ENCODE assay signal across 8 cellular contexts in genomic region chr12:110846615-110847566, GRCh38. TPM values are rescaled to one million over a fixed set of nuclear protein-coding genes. Genes with fewer than 3 reads are reported as not detected.
DNase-seq lines count a peak whose midpoint lies in the region; ATAC-seq and TF ChIP-seq lines count a peak whose summit lies in the region.

CCDC63 (plus strand) TSS chr12:110846987; CDS start chr12:110852955, 5,968 bp downstream.

- H3K9me3 ChIP-seq in CD4-positive, CD25-positive, alpha-beta regulatory T cell (ENCODE audit: control insufficient read depth in 2 of 2, low read length in 2 of 2), result no peaks in the 10 kb centered on the region
- H3K9me3 ChIP-seq in mononuclear cell (ENCODE audit: low read depth, low read length), result no peaks in the 10 kb centered on the region
- no peaks in the 10 kb centered on the region for H3K9me3 ChIP-seq in transverse colon

- TF ChIP-seq EP300 in transverse colon (IDR thresholded peaks at IDR 0.05; ENCODE audit: low read depth), result no peak

- H3K27me3 ChIP-seq in CD4-positive, CD25-positive, alpha-beta regulatory T cell (ENCODE audit: control insufficient read depth, insufficient read depth, low read length), result peaks cover 26% of the 10 kb centered on the region
- peaks cover 19% of the 10 kb centered on the region for H3K27me3 ChIP-seq in mononuclear cell (ENCODE audit: insufficient read depth, low read length)
- peaks cover 30% of the 10 kb centered on the region for H3K27me3 ChIP-seq in transverse colon

- peaks cover 0 to 6% (median 2%) of the 10 kb centered on the region in 4 donors for H3K4me1 Mint-ChIP-seq in CD4-positive, CD25-positive, alpha-beta regulatory T cell

- no peak within 1 kb of the TSS for H3K27ac Mint-ChIP-seq in CD4-positive, CD25-positive, alpha-beta regulatory T cell

- peaks cover 0 to 2% (median 0%) of the 10 kb centered on the region in 7 donors for H3K9me3 Mint-ChIP-seq in CD4-positive, CD25-positive, alpha-beta regulatory T cell

- peak; percentile 26 to 42 (median 28) for TF ChIP-seq CTCF in transverse colon (IDR thresholded peaks at IDR 0.05)

- TF ChIP-seq POLR2A in erythroblast (IDR thresholded peaks at IDR 0.05; ENCODE audit: low read length) (no peak), transverse colon (IDR thresholded peaks at IDR 0.05) (no peak)

- 20 to 51% methylated on average over 12 to 53 of the region's 60 CpGs for WGBS in transverse colon (ENCODE audit: low coverage in 1 of 2), 2 donors

- H3K27ac ChIP-seq in CD4-positive, CD25-positive, alpha-beta regulatory T cell (ENCODE audit: insufficient read depth, low read length, poor library complexity, severe bottlenecking), result no peak within 1 kb of the TSS
- no peak within 1 kb of the TSS for H3K27ac ChIP-seq in transverse colon

- H3K27me3 Mint-ChIP-seq in CD4-positive, CD25-positive, alpha-beta regulatory T cell, result peaks cover 50% of the 10 kb centered on the region

- intact Hi-C loops in transverse colon (cut with DNase I; ENCODE audit: low total_unique reads), result no loop called here

- no peaks in the 10 kb centered on the region for H3K36me3 ChIP-seq in CD4-positive, CD25-positive, alpha-beta regulatory T cell (ENCODE audit: control insufficient read depth, insufficient read depth, low read length)
- no peaks in the 10 kb centered on the region for H3K36me3 ChIP-seq in transverse colon

- peak; percentile 37 to 43 for ATAC-seq in CD4-positive, CD25-positive, alpha-beta regulatory T cell (ENCODE audit: low read depth in 2 of 2)

- peak in 1 of 3 donors; percentile 16 for DNase-seq in CD4-positive, CD25-positive, alpha-beta regulatory T cell
- peak; percentile 73 for DNase-seq in HuH-7.5 (ENCODE audit: low spot score)
- DNase-seq in activated CD4-positive, alpha-beta T cell treated with anti-CD3 and anti-CD28 coated beads for 48 hours, result peak; percentile 33
- peak; percentile 35 to 40 for DNase-seq in erythroblast (lab: John Stamatoyannopoulos, UW)
- peak; percentile 60 for DNase-seq in transverse colon
- no peak for DNase-seq in GM19240 (ENCODE audit: insufficient read length, low spot score)
- DNase-seq in cerebellar nuclear complex (lab: John Stamatoyannopoulos, UW), result no peak

- H3K4me3 ChIP-seq in CD4-positive, CD25-positive, alpha-beta regulatory T cell (ENCODE audit: low read depth, low read length), result peak within 1 kb of the TSS; percentile 32
- H3K4me3 ChIP-seq in mononuclear cell (ENCODE audit: low read length), result peak within 1 kb of the TSS; percentile 37
- peak within 1 kb of the TSS in 3 of 4 donors; percentile 11 to 32 (median 24) for H3K4me3 ChIP-seq in transverse colon

- no peaks in the 10 kb centered on the region for H3K4me1 ChIP-seq in CD4-positive, CD25-positive, alpha-beta regulatory T cell (ENCODE audit: control insufficient read depth, insufficient read depth, low read length, poor library complexity, severe bottlenecking)
- H3K4me1 ChIP-seq in mononuclear cell (ENCODE audit: insufficient read depth, low read length) (peaks cover 17% of the 10 kb centered on the region), transverse colon (peaks cover 0 to 8% (median 2%) of the 10 kb centered on the region in 4 donors)

- peaks cover 5% of the 10 kb centered on the region for H3K36me3 Mint-ChIP-seq in CD4-positive, CD25-positive, alpha-beta regulatory T cell

- in situ Hi-C loops in transverse colon (cut with MboI; ENCODE audit: low pct_ligation_motif_present in 1 of 4, low pct_unique_long_range_greater_than_20kb in 1 of 4, low sequenced_read_pairs in 3 of 4), result loop anchor here in 3 of 4 donors (25.0 kb wide), 2 partner anchors 135 to 385 kb away; partner anchors contain the start of genes ARPC3 (in 2 of the 3), FAM216A (in 2 of the 3) and GPN3 (in 2 of the 3)

- H3K4me3 Mint-ChIP-seq in CD4-positive, CD25-positive, alpha-beta regulatory T cell, result peak within 1 kb of the TSS; percentile 48 to 80 (median 64)

RNA-seq across cellular contexts. Expression of gene CCDC63, which starts in this region (rescaled TPM):
- not detected for total RNA-seq in CD4-positive, CD25-positive, alpha-beta regulatory T cell
- not detected for polyA plus RNA-seq in CD4-positive, CD25-positive, alpha-beta regulatory T cell
- total RNA-seq in mononuclear cell (not detected), transverse colon (not detected)

Comparison
In these comparisons a context has a peak if more than half of its experiments do, and no peak if none do; other contexts are left out.
1. Peak in ATAC-seq and H3K4me3 ChIP-seq in CD4-positive, CD25-positive, alpha-beta regulatory T cell; RNA of the gene not detected or under 1 TPM.
2. Peak in DNase-seq and H3K4me3 ChIP-seq in transverse colon; RNA of the gene not detected or under 1 TPM.
3. DNase-seq: peak in HuH-7.5 (single experiment), activated CD4-positive, alpha-beta T cell treated with anti-CD3 and anti-CD28 coated beads for 48 hours (single experiment) and erythroblast (2 of 2); none in GM19240 (single experiment) and cerebellar nuclear complex (0 of 2).
4. Peak in every context shown above with its lines, with median percentiles within 50 percentile points of each other: H3K4me3 ChIP-seq.